Comparison of ENCODE assay signal across 9 cellular contexts in the genomic region with DNA sequence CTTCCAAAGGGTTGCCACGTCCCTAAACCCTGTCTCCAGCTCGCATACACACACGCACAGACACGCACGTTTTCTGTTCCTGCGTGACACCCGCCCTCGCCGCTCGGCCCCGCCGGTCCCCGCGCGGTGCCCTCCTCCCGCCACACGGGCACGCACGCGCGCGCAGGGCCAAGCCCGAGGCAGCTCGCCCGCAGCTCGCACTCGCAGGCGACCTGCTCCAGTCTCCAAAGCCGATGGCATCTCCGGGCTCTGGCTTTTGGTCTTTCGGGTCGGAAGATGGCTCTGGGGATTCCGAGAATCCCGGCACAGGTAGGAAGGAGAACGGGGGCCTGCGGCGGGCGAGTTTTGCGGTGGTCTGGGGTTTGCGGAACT. TPM values are rescaled to one million over a fixed set of nuclear protein-coding genes. Genes with fewer than 3 reads are reported as not detected.
DNase-seq lines count a peak whose midpoint lies in the region; ATAC-seq, FAIRE-seq and TF ChIP-seq lines count a peak whose summit lies in the region.
"Had no signal": no experiment of that assay in that cellular context is flagged by ENCODE, and none has a peak within 500 bp of the region (broad histone marks: within the 10 kb centered on the region; RNA-seq: fewer than 3 reads in every experiment).

A gene (plus strand): TSS at position 198 of the 372 bp plus-strand sequence. CDS start 36 bp downstream, at position 234.

- WGBS in K562 (ENCODE audit: insufficient coverage, low coverage, missing lambda C conversion rate), result 5% methylated on average over 9 of the region's 40 CpGs

- no peaks in the 10 kb centered on the region for H4K20me1 ChIP-seq in GM23338 (replicated peaks; ENCODE audit: insufficient read depth)
- no peaks in the 10 kb centered on the region for H4K20me1 ChIP-seq in K562 (replicated peaks; ENCODE audit: control insufficient read depth, insufficient read depth, low read length)

- POLR2A ChIA-PET in K562 (lab: Yijun Ruan, JAX), result no interaction called here
- POLR2A ChIA-PET in Caco-2 (lab: Charles Lee), result no interaction called here

- FAIRE-seq in K562 (lab: Jason Lieb, UNC), result no peak

- H3K9me3 ChIP-seq in K562 (replicated peaks; ENCODE audit: control insufficient read depth, insufficient read depth, low read depth, low read length) (no peaks in the 10 kb centered on the region), Caco-2 (no peaks in the 10 kb centered on the region; the same call in 1 of the 2 replicates)

- H3K9me2 ChIP-seq in GM23338 (ENCODE audit: insufficient read depth), result no peaks in the 10 kb centered on the region

- peaks cover 12% of the 10 kb centered on the region; the same call in 1 of the 2 replicates for H3F3A ChIP-seq in GM23338 (replicated peaks; ENCODE audit: low read depth)

- CTCF ChIA-PET in K562 (lab: Yijun Ruan, JAX; ENCODE audit: low intra/inter-chr PET ratio), result no interaction called here
- CTCF ChIA-PET in Caco-2 (lab: Charles Lee), result no interaction called here

- H2AFZ ChIP-seq in GM23338 (peak within 1 kb of the TSS; percentile 85), K562 (ENCODE audit: low read depth, low read length) (no peak within 1 kb of the TSS)

- in situ Hi-C loops in K562 (cut with MboI), result no loop called here

- BruUV-seq in K562 (replicated peaks; lab: Mats Ljungman, UMichigan), result no TSS peak
- no TSS peak for BruUV-seq in Caco-2 (replicated peaks; lab: Mats Ljungman, UMichigan)

- H3K27ac ChIP-seq in GM23338 (ENCODE audit: low read depth) (no peak within 1 kb of the TSS), K562 (ENCODE audit: extremely low read depth, low read depth, low read length) (no peak within 1 kb of the TSS)

- H3K4me1 Mint-ChIP-seq in GM23338, result peaks cover 58% of the 10 kb centered on the region
- peaks cover 22 to 41% (median 35%) of the 10 kb centered on the region in 3 donors for H3K4me1 Mint-ChIP-seq in naive B cell
- H3K4me1 Mint-ChIP-seq in Caco-2 (ENCODE audit: low read depth, unreplicated experiment), result no peaks in the 10 kb centered on the region

- H3K36me3 Mint-ChIP-seq in GM23338 (ENCODE audit: low read depth) (no peaks in the 10 kb centered on the region; the same call in 2 of the 3 replicates), naive B cell (no peaks in the 10 kb centered on the region), Caco-2 (ENCODE audit: insufficient read depth, unreplicated experiment) (no peaks in the 10 kb centered on the region)

- ATAC-seq in GM23338, result no peak
- no peak for ATAC-seq in K562
- ATAC-seq in naive B cell (ENCODE audit: low read depth in 2 of 2), result no peak
- ATAC-seq in GM19328 (IDR thresholded peaks at IDR 0.05; ENCODE audit: unreplicated experiment), result no peak

- H3K27ac Mint-ChIP-seq in GM23338, result no peak within 1 kb of the TSS; the same call in 1 of the 2 replicates
- H3K27ac Mint-ChIP-seq in naive B cell, result peak within 1 kb of the TSS in 1 of 6 donors; percentile 14
- no peak within 1 kb of the TSS for H3K27ac Mint-ChIP-seq in Caco-2 (ENCODE audit: unreplicated experiment)

- peaks cover 94% of the 10 kb centered on the region for H3K27me3 ChIP-seq in GM23338 (ENCODE audit: insufficient read depth)
- peaks cover 28 to 68% of the 10 kb centered on the region in 2 experiments; a peak in 3 of 5 replicates for H3K27me3 ChIP-seq in K562 (ENCODE audit: control insufficient read depth in 2 of 2, insufficient read depth in 2 of 2, low read length in 2 of 2)
- H3K27me3 ChIP-seq in Caco-2 (replicated peaks; ENCODE audit: control insufficient read depth, insufficient read depth, low read length), result 0 out of 2 replicates have a peak, but pooled peaks cover 2% of the 10 kb centered on the region

- peaks cover 60% of the 10 kb centered on the region for H3K4me1 ChIP-seq in GM23338 (ENCODE audit: insufficient read depth)
- H3K4me1 ChIP-seq in K562 (replicated peaks in 1 of 2; ENCODE audit: control insufficient read depth in 2 of 2, insufficient read depth in 2 of 2, low read length in 2 of 2), result peaks cover 0 to 13% of the 10 kb centered on the region in 2 experiments; a peak in 1 of 5 replicates
- H3K4me1 ChIP-seq in Caco-2, result no peaks in the 10 kb centered on the region

- no peak within 1 kb of the TSS for H3K9ac ChIP-seq in K562 (ENCODE audit: insufficient read depth in 1 of 2, low read depth in 2 of 2, low read length in 2 of 2)

- no peaks in the 10 kb centered on the region for H3K9me1 ChIP-seq in K562 (ENCODE audit: control insufficient read depth, insufficient read depth, low read length)

- H3K4me3 ChIP-seq in GM23338, result peak within 1 kb of the TSS; percentile 75
- no peak within 1 kb of the TSS for H3K4me3 ChIP-seq in K562
- no peak within 1 kb of the TSS for H3K4me3 ChIP-seq in Caco-2 (ENCODE audit: low read depth, low read length)

- H3K4me3 Mint-ChIP-seq in GM23338 (peak within 1 kb of the TSS; percentile 76), naive B cell (peak within 1 kb of the TSS; percentile 65 to 92 (median 84)), Caco-2 (ENCODE audit: unreplicated experiment) (no peak within 1 kb of the TSS)

- no peak for TF ChIP-seq POLR2A in K562 (conservative IDR thresholded peaks at IDR 0.05)

- no peaks in the 10 kb centered on the region for H3K79me2 ChIP-seq in GM23338 (replicated peaks; ENCODE audit: insufficient read depth)
- H3K79me2 ChIP-seq in K562 (ENCODE audit: control insufficient read depth, insufficient read depth, low read length), result no peaks in the 10 kb centered on the region

- H3K9me3 Mint-ChIP-seq in GM23338, result no peaks in the 10 kb centered on the region; the same call in 2 of the 3 replicates
- peaks cover 0 to 6% (median 0%) of the 10 kb centered on the region in 7 donors for H3K9me3 Mint-ChIP-seq in naive B cell
- H3K9me3 Mint-ChIP-seq in Caco-2 (ENCODE audit: unreplicated experiment), result peaks cover 9% of the 10 kb centered on the region

- no peaks in the 10 kb centered on the region for H3K36me3 ChIP-seq in GM23338 (ENCODE audit: insufficient read depth)
- no peaks in the 10 kb centered on the region for H3K36me3 ChIP-seq in K562 (ENCODE audit: control insufficient read depth, insufficient read depth, low read length)
- no peaks in the 10 kb centered on the region for H3K36me3 ChIP-seq in Caco-2 (ENCODE audit: control insufficient read depth, insufficient read depth, low read length)

- TF ChIP-seq EP300 in K562 (IDR thresholded peaks at IDR 0.05; ENCODE audit: low read length), result no peak

- DNase-seq in AG20443 (ENCODE audit: low spot score) (peak; percentile 12), GM23338 (ENCODE audit: low spot score) (peak; percentile 40), K562 (ENCODE audit: extremely low read depth in 1 of 4, low spot score in 3 of 4) (no peak), naive B cell (no peak), Caco-2 (no peak), NOMO-1 treated with DMSO at 0.1 percent for 48 hours (lab: John Stamatoyannopoulos, UW; ENCODE audit: unreplicated experiment) (no peak), COLO829 (ENCODE audit: low spot score) (no peak)
- DNase-seq: cortex of kidney had no signal

- H3K27me3 Mint-ChIP-seq in GM23338 (ENCODE audit: insufficient read depth, low read depth, poor library complexity) (peaks cover 65% of the 10 kb centered on the region), naive B cell (peaks cover 80 to 93% (median 93%) of the 10 kb centered on the region in 3 donors), Caco-2 (ENCODE audit: insufficient read depth, unreplicated experiment) (peaks cover 8% of the 10 kb centered on the region)

- TF ChIP-seq CTCF in GM23338 (conservative IDR thresholded peaks at IDR 0.05; ENCODE audit: low read depth in 2 of 2) (no peak), K562 (IDR thresholded peaks at IDR 0.05 in 2 of 3, conservative IDR thresholded peaks at IDR 0.05 in 1 of 3; ENCODE audit: insufficient read depth in 2 of 3, low read depth in 1 of 3, low read length in 3 of 3) (no peak), Caco-2 (IDR thresholded peaks at IDR 0.05; ENCODE audit: insufficient read depth in 1 of 2, low read depth in 1 of 2, low read length in 1 of 2, severe bottlenecking in 1 of 2, unreplicated experiment in 1 of 2) (no peak)

- H3K4me2 ChIP-seq in GM23338, result peak within 1 kb of the TSS; percentile 91
- no peak within 1 kb of the TSS for H3K4me2 ChIP-seq in K562 (ENCODE audit: insufficient read depth, low read length)

- TF ChIP-seq RAD21 in K562 (CRISPR knock-in tag; conservative IDR thresholded peaks at IDR 0.05 in 1 of 2, IDR thresholded peaks at IDR 0.05 in 1 of 2), result no peak

- intact Hi-C loops in K562 (cut with micrococcal nuclease), result no loop called here
- intact Hi-C loops in Caco-2 (cut with micrococcal nuclease; ENCODE audit: unreplicated experiment), result no loop called here

TF ChIP-seq in GM23338, 12 proteins besides CTCF, POLR2A, EP300 and RAD21 (continues in another document):
- no peak for TF ChIP-seq CREB1 (CRISPR knock-in tag; IDR thresholded peaks at IDR 0.05; ENCODE audit: low read depth)
- TF ChIP-seq EZH2phosphoT487 (IDR thresholded peaks at IDR 0.05; ENCODE audit: unreplicated experiment), result peak; percentile 75

TF ChIP-seq in K562, 482 proteins besides CTCF, POLR2A, EP300 and RAD21:
- no peak for TF ChIP-seq PHF21A (IDR thresholded peaks at IDR 0.05; ENCODE audit: borderline replicate concordance, low read depth)
- TF ChIP-seq SAFB (IDR thresholded peaks at IDR 0.05; ENCODE audit: borderline replicate concordance, low read depth, low read length), result peak; percentile 48; the same call in 1 of the 2 replicates

RNA-seq across cellular contexts. Expression of the gene that starts here (rescaled TPM):
- 0.56 and 5.6 TPM in 2 replicates for total RNA-seq in GM23338 (2014; rRNA removed; shearing (Covaris generic))
- 0.86 and 1.6 TPM in 2 replicates for polyA plus RNA-seq in GM23338 (2016; fragmentation: Nextera tagmentation; extraction: Ambion mirVana)
- total RNA-seq in K562 (2011; cell fraction: chromatin; rRNA removed; ENCODE audit: low replicate concordance), result not detected in 2 replicates
- total RNA-seq in K562 (2011; cell fraction: nucleolus; rRNA removed), result not detected in 2 replicates
- total RNA-seq in K562 (2011; cell fraction: nucleoplasm; rRNA removed), result not detected in 2 replicates
- total RNA-seq in K562 (2014; rRNA removed), result not detected in 2 replicates
- total RNA-seq in K562 (2014; rRNA removed; fragmentation: Illumina TruSeq; extraction: Trizol), result not detected in 2 replicates
- total RNA-seq in K562 (2015; rRNA removed; fragmentation: Illumina TruSeq; extraction: Trizol), result not detected in 2 replicates
- not detected in 2 replicates for total RNA-seq in K562 (2021)
- polyA plus RNA-seq in K562 (2011; rRNA removed), result not detected in 2 replicates
- polyA plus RNA-seq in K562 (2011; cell fraction: cytosol; rRNA removed), result not detected in 2 replicates
- polyA plus RNA-seq in K562 (2011; cell fraction: nucleus; rRNA removed), result not detected in 2 replicates
- polyA plus RNA-seq in K562 (2012), result not detected in 2 replicates
- polyA plus RNA-seq in K562 (2014; fragmentation: Illumina TruSeq; extraction: Trizol), result not detected in 2 replicates
- polyA plus RNA-seq in K562 (2014; fragmentation: Nextera tagmentation; extraction: Ambion mirVana), result not detected
- polyA plus RNA-seq in K562 (2014; rRNA removed), result not detected in 2 replicates
- not detected in 2 replicates for polyA minus RNA-seq in K562 (2011; rRNA and poly(A)+ RNA removed)
- polyA minus RNA-seq in K562 (2011; cell fraction: cytosol; rRNA and poly(A)+ RNA removed), result not detected in 2 replicates
- not detected in 2 replicates for polyA minus RNA-seq in K562 (2011; cell fraction: nucleus; rRNA and poly(A)+ RNA removed)
- not detected for polyA plus RNA-seq in naive B cell (ENCODE audit: low read depth in 6 of 6)
- total RNA-seq in Caco-2 (2022), result not detected in 2 replicates

Comparison
In these comparisons a context has a peak if more than half of its experiments do, and no peak if none do; other contexts are left out.
1. DNase-seq: peak in AG20443 (single experiment) and GM23338 (single experiment); none in K562 (0 of 4), naive B cell (single experiment), Caco-2 (0 of 2), NOMO-1 treated with DMSO at 0.1 percent for 48 hours (single experiment) and COLO829 (single experiment).